In the genomic region with DNA sequence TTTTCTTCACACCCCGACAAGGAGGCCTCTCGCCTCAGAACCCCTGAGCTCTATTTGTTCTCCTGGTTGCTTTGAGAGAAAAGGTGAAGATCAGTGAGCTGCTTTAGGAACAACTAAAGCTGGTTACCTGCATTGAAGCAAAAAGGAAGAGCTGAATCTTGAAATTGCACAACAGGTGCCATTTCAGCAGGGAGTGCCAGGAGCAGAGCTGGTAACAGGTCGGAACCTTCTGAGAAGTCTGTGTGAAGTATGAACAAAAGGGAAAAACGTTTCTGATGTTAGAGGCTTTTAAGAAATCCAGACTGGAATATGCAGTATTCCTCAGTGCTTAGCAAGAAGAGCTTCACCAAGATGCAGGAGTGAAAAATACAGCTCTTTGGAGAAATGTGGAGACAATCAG, we compare ENCODE assay signal across 19 cellular contexts.
"Had no signal": no experiment of that assay in that cellular context is flagged by ENCODE, and none has a peak within 500 bp of the region (broad histone marks: within the 10 kb centered on the region; RNA-seq: fewer than 3 reads in every experiment).

No MANE protein-coding gene starts in this region.

- H3K27me3 ChIP-seq: dorsolateral prefrontal cortex, neutrophil, sigmoid colon, thyroid gland had no signal

- H3K27ac Mint-ChIP-seq: activated naive CD8-positive, alpha-beta T cell treated with anti-CD3 and anti-CD28 coated beads for 36 hours; T-helper 1 cell treated with Interleukin-12 subunit alpha and Interleukin-12 subunit beta and Interleukin-4 antibody, amounts not matched to agents 30 μg/mL and 1 μg/mL, for 36 hours had no signal

- H3K4me3 ChIP-seq: dorsolateral prefrontal cortex, left ventricle myocardium inferior, mucosa of descending colon, sigmoid colon, thyroid gland had no signal

- H3K9me3 Mint-ChIP-seq: activated naive CD8-positive, alpha-beta T cell treated with anti-CD3 and anti-CD28 coated beads for 36 hours; T-helper 1 cell treated with Interleukin-12 subunit alpha and Interleukin-12 subunit beta and Interleukin-4 antibody, amounts not matched to agents 30 μg/mL and 1 μg/mL, for 36 hours had no signal

- H3K9me3 ChIP-seq: left ventricle myocardium inferior, mucosa of descending colon, neutrophil, sigmoid colon, thyroid gland had no signal

- DNase-seq: activated CD4-positive, alpha-beta T cell treated with anti-CD3 and anti-CD28 coated beads, Interleukin-2, amount 50 U/mL, for 4 hours; activated gamma-delta T cell treated with Interleukin-2 at 50 U/mL for 16 hours; activated naive CD8-positive, alpha-beta T cell treated with anti-CD3 and anti-CD28 coated beads for 36 hours; amniotic stem cell; dorsolateral prefrontal cortex; foreskin melanocyte; kidney; left ventricle myocardium inferior; mammary epithelial cell; mucosa of descending colon; naive thymus-derived CD4-positive, alpha-beta T cell; sigmoid colon; stimulated activated CD4-positive, alpha-beta T cell treated with anti-CD3 and anti-CD28 coated beads, Interleukin-4, amount 100 ng/mL, for 4 hours; stimulated activated naive CD4-positive, alpha-beta T cell; thyroid gland had no signal

- ATAC-seq: mucosa of descending colon; naive thymus-derived CD4-positive, alpha-beta T cell had no signal

- H3K27me3 Mint-ChIP-seq: activated naive CD8-positive, alpha-beta T cell treated with anti-CD3 and anti-CD28 coated beads for 36 hours; naive thymus-derived CD4-positive, alpha-beta T cell had no signal

- H3K4me1 ChIP-seq: parathyroid adenoma, thyroid gland had no signal

- H3K9ac ChIP-seq: parathyroid adenoma had no signal

- H3K27ac ChIP-seq: dorsolateral prefrontal cortex, left ventricle myocardium inferior, neutrophil, parathyroid adenoma, sigmoid colon, thyroid gland, VCaP had no signal

- H3K4me1 Mint-ChIP-seq: activated naive CD8-positive, alpha-beta T cell treated with anti-CD3 and anti-CD28 coated beads for 36 hours had no signal

- H3K4me3 Mint-ChIP-seq: activated naive CD8-positive, alpha-beta T cell treated with anti-CD3 and anti-CD28 coated beads for 36 hours; naive thymus-derived CD4-positive, alpha-beta T cell; T-helper 1 cell treated with Interleukin-12 subunit alpha and Interleukin-12 subunit beta and Interleukin-4 antibody, amounts not matched to agents 30 μg/mL and 1 μg/mL, for 36 hours had no signal
